ENCODE assay signal across 31 cellular contexts in genomic region chr14:62303437-62303836, GRCh38.
"Had no signal": no experiment of that assay in that cellular context is flagged by ENCODE, and none has a peak within 500 bp of the region (broad histone marks: within the 10 kb centered on the region; RNA-seq: fewer than 3 reads in every experiment).

No MANE protein-coding gene starts in this region.

- FAIRE-seq: bronchial epithelial cell, TTC549 had no signal

- ATAC-seq: activated CD8-positive, alpha-beta T cell treated with anti-CD3 and anti-CD28 coated beads for 36 hours; activated naive CD4-positive, alpha-beta T cell treated with anti-CD3 and anti-CD28 coated beads, Interleukin-2, amount 50 U/mL, for 72 hours; activated T-cell treated with anti-CD3 and anti-CD28 coated beads, Interleukin-2, amount 50 U/mL, for 4 hours; activated T-cell treated with anti-CD3 and anti-CD28 coated beads, Interleukin-2, amount 50 U/mL, for 72 hours; activated T-helper 17 cell treated with anti-CD3 and anti-CD28 coated beads, Interleukin-2, amount 50 U/mL, for 72 hours had no signal

- DNase-seq: activated B cell treated with CpG ODN at 0.5 μM for 24 hours; activated CD4-positive, alpha-beta memory T cell treated with anti-CD3 and anti-CD28 coated beads for 36 hours; activated CD4-positive, alpha-beta T cell treated with anti-CD3 and anti-CD28 coated beads for 4 hours; activated CD4-positive, alpha-beta T cell treated with anti-CD3 and anti-CD28 coated beads, Interleukin-2, amount 10 ng/mL, durations not matched to agents 24 days and 14 days; activated CD4-positive, alpha-beta T cell treated with anti-CD3 and anti-CD28 coated beads, Interleukin-2, amount 50 U/mL, for 1 hour; activated CD4-positive, alpha-beta T cell treated with anti-CD3 and anti-CD28 coated beads, Interleukin-2, amount 50 U/mL, for 4 hours; activated CD4-positive, CD25-positive, alpha-beta regulatory T cell treated with anti-CD3 and anti-CD28 coated beads, Interleukin-2, amount 50 U/mL, for 72 hours; activated CD8-positive, alpha-beta memory T cell treated with anti-CD3 and anti-CD28 coated beads, Interleukin-2, amount 50 U/mL, for 4 hours; activated CD8-positive, alpha-beta T cell treated with anti-CD3 and anti-CD28 coated beads for 36 hours; activated effector memory CD4-positive, alpha-beta T cell treated with anti-CD3 and anti-CD28 coated beads, Interleukin-2, amount 50 U/mL, for 16 hours; activated gamma-delta T cell treated with Interleukin-2 at 50 U/mL for 16 hours; activated naive CD4-positive, alpha-beta T cell; activated naive CD4-positive, alpha-beta T cell treated with anti-CD3 and anti-CD28 coated beads for 36 hours; activated naive CD4-positive, alpha-beta T cell treated with anti-CD3 and anti-CD28 coated beads, Interleukin-2, amount 50 U/mL, for 16 hours; activated naive CD8-positive, alpha-beta T cell treated with anti-CD3 and anti-CD28 coated beads for 36 hours; activated T-cell treated with anti-CD3 and anti-CD28 coated beads for 4 hours; activated T-cell treated with anti-CD3 and anti-CD28 coated beads, Interleukin-2, amount 50 U/mL, for 1 hour; activated T-cell treated with anti-CD3 and anti-CD28 coated beads, Interleukin-2, amount 50 U/mL, for 4 hours; activated T-cell treated with anti-CD3 and anti-CD28 coated beads, Interleukin-2, amount 50 U/mL, for 72 hours; adrenal gland; amygdala; anterior cingulate cortex; caudate nucleus; cerebellar nuclear complex; T-helper 1 cell; T-helper 2 cell; T-helper 9 cell had no signal
